ENCODE assay signal across 12 cellular contexts in the genomic region with DNA sequence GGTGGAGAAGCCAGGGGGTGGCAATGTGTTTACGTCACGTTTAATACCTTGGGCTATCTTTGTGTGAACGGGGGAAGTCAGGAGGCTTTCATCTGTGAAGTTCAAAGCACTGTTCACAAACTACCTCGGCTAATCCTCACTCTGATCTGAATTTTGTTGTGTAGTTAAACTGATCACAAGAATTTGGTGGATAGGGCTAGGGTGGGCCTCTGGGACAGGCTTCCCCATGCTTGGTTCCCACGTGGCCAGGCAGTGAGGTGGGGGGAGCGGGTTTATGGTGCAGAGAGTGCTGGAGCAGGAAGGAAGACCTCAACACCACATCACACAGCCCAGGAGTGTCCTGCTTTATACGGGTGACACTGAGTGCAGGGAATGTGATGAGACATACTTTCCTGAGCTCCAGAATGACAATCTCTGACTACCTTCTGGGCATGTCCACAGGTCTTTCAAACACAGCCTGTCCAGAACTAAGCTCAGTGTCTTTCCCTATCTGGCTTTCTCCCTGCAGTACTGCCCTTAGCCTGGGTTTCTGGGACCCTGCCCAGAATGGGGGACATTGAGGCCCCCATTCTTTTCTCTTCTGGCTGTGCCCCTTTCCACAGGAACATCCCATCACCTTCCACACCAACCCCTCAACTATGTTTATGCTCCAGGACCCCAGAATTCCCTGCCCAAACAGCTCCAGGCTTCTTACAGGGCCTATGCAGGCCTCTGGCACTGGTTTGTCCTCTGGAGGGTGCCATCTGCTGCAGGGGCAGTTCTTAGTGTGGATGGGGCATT. TPM values are rescaled to one million over a fixed set of nuclear protein-coding genes. Genes with fewer than 3 reads are reported as not detected.
DNase-seq lines count a peak whose midpoint lies in the region; ATAC-seq and TF ChIP-seq lines count a peak whose summit lies in the region.
"Had no signal": no experiment of that assay in that cellular context is flagged by ENCODE, and none has a peak within 500 bp of the region (broad histone marks: within the 10 kb centered on the region; RNA-seq: fewer than 3 reads in every experiment).

No MANE protein-coding gene starts in this region.

- no peak overlapping the region for H3K27ac Mint-ChIP-seq in Calu3 (ENCODE audit: unreplicated experiment)

- H3K27me3 Mint-ChIP-seq in Calu3 (ENCODE audit: unreplicated experiment): no peaks in the 10 kb centered on the region

- peaks cover 2% of the 10 kb centered on the region for H3K9me3 Mint-ChIP-seq in Calu3 (ENCODE audit: low read depth, unreplicated experiment)

- CTCF ChIA-PET in PC-3 (lab: Charles Lee): no interaction called here
- CTCF ChIA-PET in Calu3 (lab: Charles Lee): no interaction called here

- peaks cover 26% of the 10 kb centered on the region for H3K4me1 Mint-ChIP-seq in Calu3 (ENCODE audit: low read depth, unreplicated experiment)

- H3K9me2 ChIP-seq in PC-3 (replicated peaks; ENCODE audit: low read length): no peaks in the 10 kb centered on the region

- H3K27me3 ChIP-seq in PC-3 (ENCODE audit: low read length) (no peaks in the 10 kb centered on the region), neuronal stem cell (ENCODE audit: control insufficient read depth in 3 of 3, insufficient read depth in 3 of 3, low read depth in 1 of 3, low read length in 3 of 3) (no peaks in the 10 kb centered on the region)
- H3K27me3 ChIP-seq: ovary had no signal

- no peak for TF ChIP-seq CTCF in PC-3 (conservative IDR thresholded peaks at IDR 0.05; ENCODE audit: low read depth, low read length)
- TF ChIP-seq CTCF in Calu3 (IDR thresholded peaks at IDR 0.05; ENCODE audit: unreplicated experiment): no peak

- H3K79me1 ChIP-seq in neuronal stem cell (ENCODE audit: low read depth, low read length): no peaks in the 10 kb centered on the region

- H3K18ac ChIP-seq in neuronal stem cell (ENCODE audit: low read length): peak overlapping the region; percentile 12

- H2AFZ ChIP-seq in PC-3 (ENCODE audit: low read length): no peak overlapping the region
- peak overlapping the region; percentile 87 for H2AFZ ChIP-seq in neuronal stem cell (ENCODE audit: low read length)

- H3K4me1 ChIP-seq in PC-3 (ENCODE audit: insufficient read depth, low read length) (peaks cover 19% of the 10 kb centered on the region), neuronal stem cell (ENCODE audit: control insufficient read depth in 2 of 2, insufficient read depth in 1 of 2, low read depth in 1 of 2, low read length in 2 of 2) (peaks cover 8 to 13% of the 10 kb centered on the region in 2 donors)

- H3K9me3 ChIP-seq in PC-3 (ENCODE audit: low read length): no peaks in the 10 kb centered on the region
- H3K9me3 ChIP-seq in neuronal stem cell (replicated peaks in 1 of 2; ENCODE audit: control insufficient read depth in 2 of 2, insufficient read depth in 1 of 2, low read depth in 1 of 2, low read length in 2 of 2): peaks cover 0 to 2% of the 10 kb centered on the region in 2 donors
- H3K9me3 ChIP-seq: ovary had no signal

- H3K4me2 ChIP-seq in PC-3 (ENCODE audit: low read length): no peak overlapping the region
- H3K4me2 ChIP-seq in neuronal stem cell (ENCODE audit: insufficient read depth, low read length, poor library complexity, severe bottlenecking): no peak overlapping the region

- H3K36me3 ChIP-seq in PC-3 (ENCODE audit: low read depth, low read length) (no peaks in the 10 kb centered on the region), neuronal stem cell (replicated peaks in 1 of 2; ENCODE audit: control insufficient read depth in 2 of 2, insufficient read depth in 2 of 2, low read length in 2 of 2) (no peaks in the 10 kb centered on the region)
- H3K36me3 ChIP-seq: ovary had no signal

- intact Hi-C loops in PC-3 (cut with micrococcal nuclease) (no loop called here), Calu3 (cut with micrococcal nuclease; ENCODE audit: unreplicated experiment) (no loop called here)

- H2AK5ac ChIP-seq in neuronal stem cell (ENCODE audit: low read depth, low read length): peak overlapping the region; percentile 60

- no peaks in the 10 kb centered on the region for H3K79me2 ChIP-seq in PC-3 (ENCODE audit: low read length)

- H3K9ac ChIP-seq in PC-3 (ENCODE audit: low read length): no peak overlapping the region
- H3K9ac ChIP-seq in neuronal stem cell (ENCODE audit: low read depth, low read length, poor library complexity): no peak overlapping the region

- BruUV-seq in PC-3 (replicated peaks; lab: Mats Ljungman, UMichigan) (no TSS peak), Calu3 (replicated peaks; lab: Mats Ljungman, UMichigan) (no TSS peak)

- H3F3A ChIP-seq in PC-3 (ENCODE audit: low read length, unreplicated experiment): peaks cover 14% of the 10 kb centered on the region

- no peaks in the 10 kb centered on the region for H3K36me3 Mint-ChIP-seq in Calu3 (ENCODE audit: insufficient read depth, unreplicated experiment)

- WGBS in neuronal stem cell (ENCODE audit: extremely low coverage in 2 of 2, insufficient read length in 2 of 2, insufficient replicate concordance in 1 of 2), 2 donors: no CpG with 5 or more reads among the region's 7 CpGs

- H2BK120ac ChIP-seq in neuronal stem cell (ENCODE audit: low read depth, low read length): peak overlapping the region; percentile 82

- no peak overlapping the region for H3K27ac ChIP-seq in PC-3 (ENCODE audit: low read length)
- H3K27ac ChIP-seq in neuronal stem cell (replicated peaks; ENCODE audit: low read length): no peak overlapping the region

- POLR2A ChIA-PET in PC-3 (lab: Charles Lee; ENCODE audit: unreplicated experiment): no interaction called here

- no peak overlapping the region for H4K91ac ChIP-seq in neuronal stem cell (ENCODE audit: low read depth, low read length, poor library complexity)

- H3K4me3 ChIP-seq in PC-3 (ENCODE audit: low read length) (no peak overlapping the region), neuronal stem cell (ENCODE audit: low read length in 2 of 2) (no peak overlapping the region)
- H3K4me3 ChIP-seq: ovary had no signal

- no peak overlapping the region for H4K8ac ChIP-seq in neuronal stem cell (ENCODE audit: low read depth, low read length)

- DNase-seq in EH (ENCODE audit: low read depth) (peak; percentile 49), PC-3 (peak; percentile 56), neuronal stem cell (ENCODE audit: low spot score) (no peak), Calu3 (no peak), GM03348 (ENCODE audit: low spot score) (no peak)
- DNase-seq in activated CD8-positive, alpha-beta memory T cell treated with anti-CD3 and anti-CD28 coated beads, Interleukin-2, amount 50 U/mL, for 48 hours: no peak
- DNase-seq: activated CD4-positive, CD25-positive, alpha-beta regulatory T cell; NCI-H526; stimulated activated CD4-positive, alpha-beta T cell treated with anti-CD3 and anti-CD28 coated beads, Interleukin-4, amount 100 ng/mL, for 24 hours had no signal

- no peak overlapping the region for H2BK12ac ChIP-seq in neuronal stem cell (ENCODE audit: low read length)

- no peak overlapping the region for H3K4ac ChIP-seq in neuronal stem cell (ENCODE audit: low read length)

- no peak overlapping the region for H2BK5ac ChIP-seq in neuronal stem cell (ENCODE audit: low read length)

- H4K20me1 ChIP-seq in PC-3 (ENCODE audit: low read length): 0 out of 2 replicates have a peak, but pooled peaks cover 3% of the 10 kb centered on the region

- ATAC-seq in PC-3 (peak; percentile 11; the same call in 1 of the 2 replicates), esophagus mucosa (peak; percentile 41), HG02938 (IDR thresholded peaks at IDR 0.05; ENCODE audit: unreplicated experiment) (no peak)

- no peak overlapping the region for H3K23ac ChIP-seq in neuronal stem cell (ENCODE audit: low read depth, low read length, poor library complexity)

- H2BK15ac ChIP-seq in neuronal stem cell (ENCODE audit: low read length): no peak overlapping the region

- no peak overlapping the region for H3K4me3 Mint-ChIP-seq in Calu3 (ENCODE audit: low read depth, unreplicated experiment)

- no peak overlapping the region for H3K14ac ChIP-seq in neuronal stem cell (ENCODE audit: low read length)

RNA-seq across cellular contexts. Expression of gene RASL11B, which starts 36.6 kb away (rescaled TPM):
- total RNA-seq in PC-3 (2014; rRNA removed) (0.07 and 2.1 TPM in 2 replicates), esophagus mucosa (1.0 TPM), Calu3 (2022) (0.42 and 0.64 TPM in 2 replicates)
- polyA plus RNA-seq in neuronal stem cell (2013, experiment 1 of 2): 5.3 TPM
- 5.3 TPM for polyA plus RNA-seq in neuronal stem cell (2013, experiment 2 of 2)

Comparison
In these comparisons a context has a peak if more than half of its experiments do, and no peak if none do; other contexts are left out.
1. DNase-seq: peak in EH (single experiment) and PC-3 (single experiment); none in neuronal stem cell (single experiment), Calu3 (single experiment), activated CD8-positive, alpha-beta memory T cell treated with anti-CD3 and anti-CD28 coated beads, Interleukin-2, amount 50 U/mL, for 48 hours (single experiment) and GM03348 (single experiment).